Comparison of ENCODE assay signal across 1 cellular context in genomic region chr20:58438970-58439808, GRCh38.
TF ChIP-seq lines count a peak whose summit lies in the region.

No MANE protein-coding gene starts in this region.

TF ChIP-seq in HepG2, 621 proteins besides CTCF, POLR2A, EP300 and RAD21:
- TF ChIP-seq ARNTL (CRISPR knock-in tag; IDR thresholded peaks at IDR 0.05): no peak
- no peak for TF ChIP-seq ZNF83 (CRISPR knock-in tag; IDR thresholded peaks at IDR 0.05; ENCODE audit: borderline replicate concordance)
- TF ChIP-seq RBM22 (optimal IDR thresholded peaks at IDR 0.05; ENCODE audit: low read length): peak; percentile 30
- TF ChIP-seq HMG20B (CRISPR knock-in tag; conservative IDR thresholded peaks at IDR 0.05): no peak
- TF ChIP-seq CC2D1A (CRISPR knock-in tag; IDR thresholded peaks at IDR 0.05): no peak
- TF ChIP-seq RFX5 (IDR thresholded peaks at IDR 0.05; ENCODE audit: low read depth, low read length): 0 out of 2 replicates have a peak, but pooled peaks have one; percentile 41
- peak; percentile 99 for TF ChIP-seq MAFK (conservative IDR thresholded peaks at IDR 0.05 in 1 of 2, IDR thresholded peaks at IDR 0.05 in 1 of 2; ENCODE audit: low read length in 2 of 2)
- TF ChIP-seq, protein P1, sequence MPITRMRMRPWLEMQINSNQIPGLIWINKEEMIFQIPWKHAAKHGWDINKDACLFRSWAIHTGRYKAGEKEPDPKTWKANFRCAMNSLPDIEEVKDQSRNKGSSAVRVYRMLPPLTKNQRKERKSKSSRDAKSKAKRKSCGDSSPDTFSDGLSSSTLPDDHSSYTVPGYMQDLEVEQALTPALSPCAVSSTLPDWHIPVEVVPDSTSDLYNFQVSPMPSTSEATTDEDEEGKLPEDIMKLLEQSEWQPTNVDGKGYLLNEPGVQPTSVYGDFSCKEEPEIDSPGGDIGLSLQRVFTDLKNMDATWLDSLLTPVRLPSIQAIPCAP (CRISPR knock-in tag; IDR thresholded peaks at IDR 0.05; ENCODE audit: low read depth): no peak
- peak; percentile 99 for TF ChIP-seq MAFF (IDR thresholded peaks at IDR 0.05; ENCODE audit: low read depth, low read length)
- TF ChIP-seq EED (CRISPR knock-in tag; IDR thresholded peaks at IDR 0.05): no peak
- TF ChIP-seq CHD4 (IDR thresholded peaks at IDR 0.05; ENCODE audit: borderline replicate concordance, low read length): no peak
- TF ChIP-seq ZNF784 (CRISPR knock-in tag; IDR thresholded peaks at IDR 0.05; ENCODE audit: borderline replicate concordance): no peak
- TF ChIP-seq PAF1 (CRISPR knock-in tag; IDR thresholded peaks at IDR 0.05): no peak
- no peak for TF ChIP-seq NONO (IDR thresholded peaks at IDR 0.05)
- TF ChIP-seq NONO (CRISPR knock-in tag; conservative IDR thresholded peaks at IDR 0.05): no peak
TF ChIP-seq in HepG2: peak in this region for 4.
